In the genomic region with DNA sequence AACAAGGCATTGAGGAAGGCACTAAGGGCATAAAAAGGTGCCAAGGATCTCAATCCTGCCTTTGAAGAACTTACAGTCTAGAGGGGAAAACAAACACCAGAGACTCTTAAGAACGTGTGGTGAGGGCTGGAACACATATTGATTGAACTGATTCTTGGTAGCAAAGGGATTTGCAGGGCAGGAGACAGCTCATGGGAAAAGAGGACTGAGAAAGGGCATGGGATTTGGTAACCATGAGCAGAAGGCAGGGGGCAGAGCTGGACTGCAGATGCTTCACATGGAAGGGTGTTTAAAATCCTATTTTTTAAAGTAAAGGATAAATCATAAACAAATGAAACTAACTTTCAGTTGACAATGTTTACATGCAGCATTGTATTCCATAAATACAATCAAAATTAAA, we compare ENCODE assay signal across 12 cellular contexts.
DNase-seq lines count a peak whose midpoint lies in the region; ATAC-seq, FAIRE-seq and TF ChIP-seq lines count a peak whose summit lies in the region.
"Had no signal": no experiment of that assay in that cellular context is flagged by ENCODE, and none has a peak within 500 bp of the region (broad histone marks: within the 10 kb centered on the region; RNA-seq: fewer than 3 reads in every experiment).

No MANE protein-coding gene starts in this region.

- H4K20me1 ChIP-seq in astrocyte (ENCODE audit: insufficient read depth, low read length) = no peaks in the 10 kb centered on the region

- H3K79me2 ChIP-seq in astrocyte (ENCODE audit: insufficient read depth, low read length) = no peaks in the 10 kb centered on the region

- no peaks in the 10 kb centered on the region for H3K27me3 Mint-ChIP-seq in activated CD8-positive, alpha-beta memory T cell treated with anti-CD3 and anti-CD28 coated beads, Interleukin-2, amount 10 ng/mL, durations not matched to agents 7 days and 5 days
- H3K27me3 Mint-ChIP-seq in astrocyte (ENCODE audit: low read depth, unreplicated experiment) = no peaks in the 10 kb centered on the region

- CTCF ChIA-PET in activated CD8-positive, alpha-beta memory T cell treated with anti-CD3 and anti-CD28 coated beads, Interleukin-2, amount 10 ng/mL, durations not matched to agents 7 days and 5 days (lab: Charles Lee) = interaction anchor here (1.7 kb wide), 1 partner anchor 22 kb away, joined by 5 read pairs; no protein-coding TSS in a partner anchor

- H2AFZ ChIP-seq in astrocyte (ENCODE audit: low read depth, low read length) = no peak overlapping the region

- no peak for DNase-seq in activated CD8-positive, alpha-beta memory T cell treated with anti-CD3 and anti-CD28 coated beads, Interleukin-2, amount 10 ng/mL, durations not matched to agents 7 days and 5 days
- DNase-seq in activated CD8-positive, alpha-beta memory T cell treated with anti-CD3 and anti-CD28 coated beads for 24 hours = no peak
- DNase-seq in astrocyte (ENCODE audit: low read depth) (peak; percentile 43), kidney epithelial cell (ENCODE audit: low read depth) (no peak), superior temporal gyrus (ENCODE audit: extremely low spot score) (peak; percentile 66), DMS 273 (lab: John Stamatoyannopoulos, UW; ENCODE audit: unreplicated experiment) (no peak)
- DNase-seq in stimulated activated naive CD4-positive, alpha-beta T cell treated with Interleukin-2 at 50 U/mL for 16 hours (lab: John Stamatoyannopoulos, UW) = no peak
- DNase-seq: activated gamma-delta T cell, NCI-H1105 treated with DMSO at 0.1 percent for 48 hours, upper lobe of left lung had no signal

- H3K9ac ChIP-seq in astrocyte (ENCODE audit: low read length) = peak overlapping the region; percentile 85

- peaks cover 23% of the 10 kb centered on the region for H3K4me1 Mint-ChIP-seq in activated CD8-positive, alpha-beta memory T cell treated with anti-CD3 and anti-CD28 coated beads, Interleukin-2, amount 10 ng/mL, durations not matched to agents 7 days and 5 days
- peaks cover 49% of the 10 kb centered on the region for H3K4me1 Mint-ChIP-seq in astrocyte (ENCODE audit: low read depth, unreplicated experiment)

- H3K36me3 ChIP-seq in astrocyte (ENCODE audit: insufficient read depth, low read length) (no peaks in the 10 kb centered on the region), kidney epithelial cell (ENCODE audit: control insufficient read depth, insufficient read depth, low read length) (no peaks in the 10 kb centered on the region)
- H3K36me3 ChIP-seq: upper lobe of left lung had no signal

- ATAC-seq in activated CD8-positive, alpha-beta memory T cell treated with anti-CD3 and anti-CD28 coated beads, Interleukin-2, amount 10 ng/mL, durations not matched to agents 7 days and 5 days = no peak
- no peak for ATAC-seq in HG03039 (IDR thresholded peaks at IDR 0.05; ENCODE audit: unreplicated experiment)

- peaks cover 45% of the 10 kb centered on the region for H3K4me1 ChIP-seq in astrocyte (ENCODE audit: insufficient read depth, low read length)
- H3K4me1 ChIP-seq: upper lobe of left lung had no signal

- H3K9me3 Mint-ChIP-seq in activated CD8-positive, alpha-beta memory T cell treated with anti-CD3 and anti-CD28 coated beads, Interleukin-2, amount 10 ng/mL, durations not matched to agents 7 days and 5 days (ENCODE audit: low read depth) = no peaks in the 10 kb centered on the region
- H3K9me3 Mint-ChIP-seq in astrocyte (ENCODE audit: unreplicated experiment) = no peaks in the 10 kb centered on the region
- H3K9me3 Mint-ChIP-seq: T-helper 1 cell treated with Interleukin-12 subunit alpha and Interleukin-12 subunit beta and Interleukin-4 antibody, amounts not matched to agents 30 μg/mL and 1 μg/mL, for 36 hours had no signal

- no peaks in the 10 kb centered on the region for H3K9me3 ChIP-seq in astrocyte (ENCODE audit: insufficient read depth, low read depth, low read length)
- H3K9me3 ChIP-seq: upper lobe of left lung had no signal

- H3K4me2 ChIP-seq in astrocyte (ENCODE audit: low read length) = peak overlapping the region; percentile 87

- H3K27me3 ChIP-seq in astrocyte (ENCODE audit: insufficient read depth, low read length) = no peaks in the 10 kb centered on the region
- no peaks in the 10 kb centered on the region for H3K27me3 ChIP-seq in kidney epithelial cell (ENCODE audit: control insufficient read depth, insufficient read depth, low read length)
- H3K27me3 ChIP-seq: upper lobe of left lung had no signal

- peak overlapping the region; percentile 37 for H3K27ac Mint-ChIP-seq in activated CD8-positive, alpha-beta memory T cell treated with anti-CD3 and anti-CD28 coated beads, Interleukin-2, amount 10 ng/mL, durations not matched to agents 7 days and 5 days
- peak overlapping the region; percentile 98 for H3K27ac Mint-ChIP-seq in astrocyte (ENCODE audit: unreplicated experiment)
- H3K27ac Mint-ChIP-seq: T-helper 1 cell treated with Interleukin-12 subunit alpha and Interleukin-12 subunit beta and Interleukin-4 antibody, amounts not matched to agents 30 μg/mL and 1 μg/mL, for 36 hours had no signal

- H3K4me3 ChIP-seq in astrocyte (ENCODE audit: insufficient read depth, low read depth, low read length) = peak overlapping the region; percentile 35
- H3K4me3 ChIP-seq in kidney epithelial cell (ENCODE audit: low read depth, low read length) = no peak overlapping the region
- H3K4me3 ChIP-seq: upper lobe of left lung had no signal

- H3K27ac ChIP-seq in astrocyte (ENCODE audit: low read depth, low read length) = peak overlapping the region; percentile 86
- H3K27ac ChIP-seq: upper lobe of left lung had no signal

- FAIRE-seq in astrocyte (lab: Jason Lieb, UNC) = peak; percentile 77

- peaks cover 16% of the 10 kb centered on the region for H3K36me3 Mint-ChIP-seq in activated CD8-positive, alpha-beta memory T cell treated with anti-CD3 and anti-CD28 coated beads, Interleukin-2, amount 10 ng/mL, durations not matched to agents 7 days and 5 days
- H3K36me3 Mint-ChIP-seq in astrocyte (ENCODE audit: low read depth, unreplicated experiment) = no peaks in the 10 kb centered on the region

- TF ChIP-seq CTCF in astrocyte (IDR thresholded peaks at IDR 0.05; ENCODE audit: insufficient read depth, low read depth, low read length) (peak; percentile 25), kidney epithelial cell (IDR thresholded peaks at IDR 0.05; ENCODE audit: insufficient read depth, low read length, poor library complexity, severe bottlenecking) (peak; percentile 52)

- no peak overlapping the region for H3K4me3 Mint-ChIP-seq in activated CD8-positive, alpha-beta memory T cell treated with anti-CD3 and anti-CD28 coated beads, Interleukin-2, amount 10 ng/mL, durations not matched to agents 7 days and 5 days
- H3K4me3 Mint-ChIP-seq in astrocyte (ENCODE audit: unreplicated experiment) = peak overlapping the region; percentile 54
- H3K4me3 Mint-ChIP-seq: T-helper 1 cell treated with Interleukin-12 subunit alpha and Interleukin-12 subunit beta and Interleukin-4 antibody, amounts not matched to agents 30 μg/mL and 1 μg/mL, for 36 hours had no signal

Comparison
In these comparisons a context has a peak if more than half of its experiments do, and no peak if none do; other contexts are left out.
1. DNase-seq: peak in astrocyte (single experiment) and superior temporal gyrus (single experiment); none in activated CD8-positive, alpha-beta memory T cell treated with anti-CD3 and anti-CD28 coated beads, Interleukin-2, amount 10 ng/mL, durations not matched to agents 7 days and 5 days (single experiment), activated CD8-positive, alpha-beta memory T cell treated with anti-CD3 and anti-CD28 coated beads for 24 hours (single experiment), kidney epithelial cell (single experiment), stimulated activated naive CD4-positive, alpha-beta T cell treated with Interleukin-2 at 50 U/mL for 16 hours (single experiment) and DMS 273 (single experiment).